ENCODE assay signal across 1 cellular context in genomic region chr15:45548753-45549520, GRCh38.
TF ChIP-seq lines count a peak whose summit lies in the region.

No MANE protein-coding gene starts in this region.

TF ChIP-seq in K562, 482 proteins besides CTCF, POLR2A, EP300 and RAD21 (continued from another document and continues in another):
- TF ChIP-seq FOXP4 (CRISPR knock-in tag; IDR thresholded peaks at IDR 0.05; ENCODE audit: borderline replicate concordance) (no peak), KLF13 (tag; IDR thresholded peaks at IDR 0.05; ENCODE audit: borderline replicate concordance, low read depth) (no peak), ZNF551 (CRISPR knock-in tag; IDR thresholded peaks at IDR 0.05) (no peak), RBM22 (IDR thresholded peaks at IDR 0.05; ENCODE audit: low read depth, low read length, poor library complexity, severe bottlenecking) (no peak), NFYB (IDR thresholded peaks at IDR 0.05; ENCODE audit: extremely low read depth, insufficient read length) (no peak), POLR2H (tag; IDR thresholded peaks at IDR 0.05; ENCODE audit: low read depth) (peak; percentile 95), GABPB2 (CRISPR knock-in tag; conservative IDR thresholded peaks at IDR 0.05) (no peak), ZNF146 (CRISPR knock-in tag; IDR thresholded peaks at IDR 0.05; ENCODE audit: unreplicated experiment) (no peak), GATA2 (CRISPR knock-in tag; IDR thresholded peaks at IDR 0.05) (0 out of 2 replicates have a peak, but pooled peaks have one; percentile 19), ZBTB34 (CRISPR knock-in tag; IDR thresholded peaks at IDR 0.05) (no peak), BCOR (IDR thresholded peaks at IDR 0.05) (no peak), CBFA2T3 (IDR thresholded peaks at IDR 0.05) (no peak), ZNF354B (CRISPR knock-in tag; IDR thresholded peaks at IDR 0.05) (no peak), KLF16 (IDR thresholded peaks at IDR 0.05) (no peak), PYGO2 (tag; IDR thresholded peaks at IDR 0.05) (0 out of 2 replicates have a peak, but pooled peaks have one; percentile 9), HNRNPUL1 (IDR thresholded peaks at IDR 0.05; ENCODE audit: low read length) (no peak), BRD9 (IDR thresholded peaks at IDR 0.05; ENCODE audit: low read depth, partially characterized antibody) (peak; percentile 25), HOMEZ (CRISPR knock-in tag; IDR thresholded peaks at IDR 0.05) (no peak), CHAMP1 (IDR thresholded peaks at IDR 0.05) (peak; percentile 37; the same call in 1 of the 2 replicates), PTRF (tag; IDR thresholded peaks at IDR 0.05) (no peak), SUPT5H (IDR thresholded peaks at IDR 0.05) (peak; percentile 60; the same call in 1 of the 2 replicates), SMARCA5 (IDR thresholded peaks at IDR 0.05) (no peak), KHSRP (IDR thresholded peaks at IDR 0.05) (no peak), EZH2 (IDR thresholded peaks at IDR 0.05; ENCODE audit: borderline replicate concordance, low read depth, low read length) (no peak), PHB (CRISPR knock-in tag; IDR thresholded peaks at IDR 0.05) (no peak), TRIM25 (IDR thresholded peaks at IDR 0.05; ENCODE audit: borderline replicate concordance) (no peak), E2F5 (CRISPR knock-in tag; IDR thresholded peaks at IDR 0.05) (no peak), SRSF9 (IDR thresholded peaks at IDR 0.05; ENCODE audit: borderline replicate concordance, low read depth, low read length) (no peak), IRF9 (tag; IDR thresholded peaks at IDR 0.05) (0 out of 2 replicates have a peak, but pooled peaks have one; percentile 12), CC2D1A (IDR thresholded peaks at IDR 0.05) (0 out of 2 replicates have a peak, but pooled peaks have one; percentile 35), HEY1 (CRISPR knock-in tag; IDR thresholded peaks at IDR 0.05; ENCODE audit: borderline replicate concordance) (no peak), ZBTB17 (CRISPR knock-in tag; IDR thresholded peaks at IDR 0.05) (no peak), FOXK2 (conservative IDR thresholded peaks at IDR 0.05 in 1 of 2, IDR thresholded peaks at IDR 0.05 in 1 of 2; ENCODE audit: low read depth in 2 of 2) (0 out of 4 replicates have a peak, but pooled peaks of 1 of the 2 experiments have one; percentile 10), ZNF655 (CRISPR knock-in tag; IDR thresholded peaks at IDR 0.05) (no peak), ELF4 (CRISPR knock-in tag; IDR thresholded peaks at IDR 0.05) (no peak), PHF21A (IDR thresholded peaks at IDR 0.05; ENCODE audit: borderline replicate concordance, low read depth) (no peak), ZNF76 (CRISPR knock-in tag; IDR thresholded peaks at IDR 0.05; ENCODE audit: borderline replicate concordance) (no peak), ARNT (IDR thresholded peaks at IDR 0.05) (no peak), ELK3 (CRISPR knock-in tag; IDR thresholded peaks at IDR 0.05) (no peak), NBN (IDR thresholded peaks at IDR 0.05; ENCODE audit: low read depth) (no peak), PREB (CRISPR knock-in tag; IDR thresholded peaks at IDR 0.05) (no peak), ZNF696 (CRISPR knock-in tag; conservative IDR thresholded peaks at IDR 0.05) (no peak), POU5F1 (IDR thresholded peaks at IDR 0.05; ENCODE audit: borderline replicate concordance, low read depth, low read length, partially characterized antibody) (no peak), ZNF232 (CRISPR knock-in tag; IDR thresholded peaks at IDR 0.05) (no peak), SETDB1 (IDR thresholded peaks at IDR 0.05; ENCODE audit: low read length) (no peak)
